19 cellular contexts compared by ENCODE assay signal in genomic region chr2:233130481-233130970, GRCh38.
DNase-seq lines count a peak whose midpoint lies in the region; ATAC-seq and TF ChIP-seq lines count a peak whose summit lies in the region.
"Had no signal": no experiment of that assay in that cellular context is flagged by ENCODE, and none has a peak within 500 bp of the region (broad histone marks: within the 10 kb centered on the region; RNA-seq: fewer than 3 reads in every experiment).

No MANE protein-coding gene starts in this region.

- H3K4me1 ChIP-seq in upper lobe of right lung: no peaks in the 10 kb centered on the region
- H3K4me1 ChIP-seq in HAP-1: no peaks in the 10 kb centered on the region

- POLR2A ChIA-PET in activated CD4-positive, alpha-beta memory T cell treated with anti-CD3 and anti-CD28 coated beads, Interleukin-2, amount 10 ng/mL, durations not matched to agents 7 days and 5 days (lab: Charles Lee): interaction anchor here (1.0 to 2.3 kb wide), 5 partner anchors 9 to 121 kb away, joined by 3 to 5 read pairs (median 3); partner anchors contain the start of genes ATG16L1 and INPP5D

- intact Hi-C loops in upper lobe of right lung (cut with DNase I): no loop called here

- H3K27ac Mint-ChIP-seq in stimulated activated naive CD8-positive, alpha-beta T cell treated with anti-CD3 and anti-CD28 coated beads, Interleukin-15, Interleukin-2, amounts not matched to agents 100 ng/mL and 50 ng/mL, for 24 hours: peak overlapping the region; percentile 75
- H3K27ac Mint-ChIP-seq in stimulated activated naive CD8-positive, alpha-beta T cell treated with anti-CD3 and anti-CD28 coated beads, Interleukin-15, amount 100 ng/mL, for 72 hours: no peak overlapping the region
- peak overlapping the region; percentile 77 for H3K27ac Mint-ChIP-seq in activated CD4-positive, alpha-beta memory T cell treated with anti-CD3 and anti-CD28 coated beads, Interleukin-2, amount 10 ng/mL, durations not matched to agents 7 days and 5 days
- H3K27ac Mint-ChIP-seq in memory B cell: peak overlapping the region; percentile 88
- H3K27ac Mint-ChIP-seq: endodermal cell had no signal

- H3K9me3 ChIP-seq in upper lobe of right lung: no peaks in the 10 kb centered on the region
- no peaks in the 10 kb centered on the region for H3K9me3 ChIP-seq in HAP-1
- H3K9me3 ChIP-seq: thoracic aorta had no signal

- H3K9me3 Mint-ChIP-seq in stimulated activated naive CD8-positive, alpha-beta T cell treated with anti-CD3 and anti-CD28 coated beads, Interleukin-15, Interleukin-2, amounts not matched to agents 100 ng/mL and 50 ng/mL, for 24 hours: no peaks in the 10 kb centered on the region
- peaks cover 0 to 11% of the 10 kb centered on the region in 2 donors for H3K9me3 Mint-ChIP-seq in stimulated activated naive CD8-positive, alpha-beta T cell treated with anti-CD3 and anti-CD28 coated beads, Interleukin-15, amount 100 ng/mL, for 72 hours
- H3K9me3 Mint-ChIP-seq in activated CD4-positive, alpha-beta memory T cell treated with anti-CD3 and anti-CD28 coated beads, Interleukin-2, amount 10 ng/mL, durations not matched to agents 7 days and 5 days: peaks cover 4% of the 10 kb centered on the region
- no peaks in the 10 kb centered on the region for H3K9me3 Mint-ChIP-seq in memory B cell
- H3K9me3 Mint-ChIP-seq: IgD-negative memory B cell had no signal

- CTCF ChIA-PET in activated CD4-positive, alpha-beta memory T cell treated with anti-CD3 and anti-CD28 coated beads, Interleukin-2, amount 10 ng/mL, durations not matched to agents 7 days and 5 days (lab: Charles Lee): interaction anchor here (1.1 to 1.8 kb wide), 4 partner anchors 48 to 121 kb away, joined by 3 to 6 read pairs (median 4); partner anchors contain the start of gene ATG16L1

- H3K27me3 ChIP-seq in upper lobe of right lung (no peaks in the 10 kb centered on the region), HAP-1 (ENCODE audit: low read depth) (no peaks in the 10 kb centered on the region; the same call in 1 of the 2 replicates)

- no peak overlapping the region for H3K4me3 Mint-ChIP-seq in stimulated activated naive CD8-positive, alpha-beta T cell treated with anti-CD3 and anti-CD28 coated beads, Interleukin-15, Interleukin-2, amounts not matched to agents 100 ng/mL and 50 ng/mL, for 24 hours
- no peak overlapping the region for H3K4me3 Mint-ChIP-seq in stimulated activated naive CD8-positive, alpha-beta T cell treated with anti-CD3 and anti-CD28 coated beads, Interleukin-15, amount 100 ng/mL, for 72 hours
- no peak overlapping the region for H3K4me3 Mint-ChIP-seq in activated CD4-positive, alpha-beta memory T cell treated with anti-CD3 and anti-CD28 coated beads, Interleukin-2, amount 10 ng/mL, durations not matched to agents 7 days and 5 days
- no peak overlapping the region for H3K4me3 Mint-ChIP-seq in memory B cell
- H3K4me3 Mint-ChIP-seq: endodermal cell had no signal

- H3K36me3 ChIP-seq in upper lobe of right lung (peaks cover 37% of the 10 kb centered on the region), HAP-1 (replicated peaks) (no peaks in the 10 kb centered on the region)
- H3K36me3 ChIP-seq: thoracic aorta had no signal

- no peak for TF ChIP-seq CTCF in upper lobe of right lung (IDR thresholded peaks at IDR 0.05)

- peaks cover 18% of the 10 kb centered on the region for H3K4me1 Mint-ChIP-seq in stimulated activated naive CD8-positive, alpha-beta T cell treated with anti-CD3 and anti-CD28 coated beads, Interleukin-15, Interleukin-2, amounts not matched to agents 100 ng/mL and 50 ng/mL, for 24 hours (ENCODE audit: low read depth)
- H3K4me1 Mint-ChIP-seq in stimulated activated naive CD8-positive, alpha-beta T cell treated with anti-CD3 and anti-CD28 coated beads, Interleukin-15, amount 100 ng/mL, for 72 hours: peaks cover 17% of the 10 kb centered on the region
- peaks cover 41% of the 10 kb centered on the region for H3K4me1 Mint-ChIP-seq in activated CD4-positive, alpha-beta memory T cell treated with anti-CD3 and anti-CD28 coated beads, Interleukin-2, amount 10 ng/mL, durations not matched to agents 7 days and 5 days
- H3K4me1 Mint-ChIP-seq in memory B cell: peaks cover 12% of the 10 kb centered on the region

- no peak overlapping the region for H3K4me3 ChIP-seq in upper lobe of right lung
- H3K4me3 ChIP-seq in HAP-1: no peak overlapping the region
- H3K4me3 ChIP-seq: GM23248, thoracic aorta had no signal

- in situ Hi-C loops in HAP-1 (cut with MboI; ENCODE audit: low sequenced_read_pairs): no loop called here

- H3K36me3 Mint-ChIP-seq in stimulated activated naive CD8-positive, alpha-beta T cell treated with anti-CD3 and anti-CD28 coated beads, Interleukin-15, Interleukin-2, amounts not matched to agents 100 ng/mL and 50 ng/mL, for 24 hours (ENCODE audit: low read depth): peaks cover 72% of the 10 kb centered on the region
- peaks cover 88% of the 10 kb centered on the region for H3K36me3 Mint-ChIP-seq in activated CD4-positive, alpha-beta memory T cell treated with anti-CD3 and anti-CD28 coated beads, Interleukin-2, amount 10 ng/mL, durations not matched to agents 7 days and 5 days (ENCODE audit: low read depth)
- H3K36me3 Mint-ChIP-seq in memory B cell: peaks cover 42% of the 10 kb centered on the region

- no peak overlapping the region for H3K27ac ChIP-seq in upper lobe of right lung
- H3K27ac ChIP-seq: GM23248, thoracic aorta had no signal

- H3K27me3 Mint-ChIP-seq in stimulated activated naive CD8-positive, alpha-beta T cell treated with anti-CD3 and anti-CD28 coated beads, Interleukin-15, Interleukin-2, amounts not matched to agents 100 ng/mL and 50 ng/mL, for 24 hours: no peaks in the 10 kb centered on the region
- no peaks in the 10 kb centered on the region for H3K27me3 Mint-ChIP-seq in stimulated activated naive CD8-positive, alpha-beta T cell treated with anti-CD3 and anti-CD28 coated beads, Interleukin-15, amount 100 ng/mL, for 72 hours
- no peaks in the 10 kb centered on the region for H3K27me3 Mint-ChIP-seq in activated CD4-positive, alpha-beta memory T cell treated with anti-CD3 and anti-CD28 coated beads, Interleukin-2, amount 10 ng/mL, durations not matched to agents 7 days and 5 days
- H3K27me3 Mint-ChIP-seq in memory B cell: no peaks in the 10 kb centered on the region
- H3K27me3 Mint-ChIP-seq: IgD-negative memory B cell had no signal

- ATAC-seq in stimulated activated naive CD8-positive, alpha-beta T cell treated with anti-CD3 and anti-CD28 coated beads, Interleukin-15, amount 100 ng/mL, for 72 hours: no peak
- no peak for ATAC-seq in memory B cell (ENCODE audit: low read depth)
- ATAC-seq in upper lobe of right lung: no peak
- no peak for ATAC-seq in GM18517 (IDR thresholded peaks at IDR 0.05; ENCODE audit: unreplicated experiment)
- no peak for ATAC-seq in GM19467 (IDR thresholded peaks at IDR 0.05; ENCODE audit: unreplicated experiment)

- no peak for DNase-seq in stimulated activated naive CD8-positive, alpha-beta T cell treated with anti-CD3 and anti-CD28 coated beads, Interleukin-15, amount 100 ng/mL, for 72 hours
- DNase-seq in activated CD4-positive, alpha-beta memory T cell treated with anti-CD3 and anti-CD28 coated beads, Interleukin-2, amount 10 ng/mL, durations not matched to agents 7 days and 5 days: no peak
- DNase-seq in memory B cell (ENCODE audit: low spot score in 2 of 2) (no peak), upper lobe of right lung (peak; percentile 30), HAP-1 (ENCODE audit: low spot score in 2 of 2) (no peak)
- DNase-seq: activated CD4-positive, CD25-positive, alpha-beta regulatory T cell; cerebellar nuclear complex; DMS 273 treated with DMSO at 0.1 percent for 48 hours; endodermal cell; GM23248; midbrain; NCI-H2029; NCI-H510A; stimulated activated CD4-positive, alpha-beta T cell treated with anti-CD3 and anti-CD28 coated beads, Interleukin-2, amount 100 ng/mL, for 48 hours had no signal

Comparison
In these comparisons a context has a peak if more than half of its experiments do, and no peak if none do; other contexts are left out.
1. H3K27ac Mint-ChIP-seq: peak in stimulated activated naive CD8-positive, alpha-beta T cell treated with anti-CD3 and anti-CD28 coated beads, Interleukin-15, Interleukin-2, amounts not matched to agents 100 ng/mL and 50 ng/mL, for 24 hours (single experiment), activated CD4-positive, alpha-beta memory T cell treated with anti-CD3 and anti-CD28 coated beads, Interleukin-2, amount 10 ng/mL, durations not matched to agents 7 days and 5 days (single experiment) and memory B cell (single experiment); none in stimulated activated naive CD8-positive, alpha-beta T cell treated with anti-CD3 and anti-CD28 coated beads, Interleukin-15, amount 100 ng/mL, for 72 hours (0 of 2).